In genomic region chrX:64206556-64207162, GRCh38 we compare ENCODE assay signal across 8 cellular contexts. TPM values are rescaled to one million over a fixed set of nuclear protein-coding genes. Genes with fewer than 3 reads are reported as not detected.
A peak's percentile ranks its signal among the peaks of the same experiment; 100 is the strongest.
DNase-seq lines count a peak whose midpoint lies in the region; ATAC-seq and TF ChIP-seq lines count a peak whose summit lies in the region.

No MANE protein-coding gene starts in this region.

- peak overlapping the region; percentile 88 to 98 (median 92) for H3K4me3 Mint-ChIP-seq in naive thymus-derived CD8-positive, alpha-beta T cell

- ATAC-seq in naive thymus-derived CD8-positive, alpha-beta T cell: no peak

- no peaks in the 10 kb centered on the region for H3K27me3 Mint-ChIP-seq in naive thymus-derived CD8-positive, alpha-beta T cell

- peaks cover 0 to 2% (median 0%) of the 10 kb centered on the region in 9 donors for H3K9me3 Mint-ChIP-seq in naive thymus-derived CD8-positive, alpha-beta T cell

- CTCF ChIA-PET in HEK293T (lab: Yijun Ruan, JAX): interaction anchor here (0.8 kb wide), 1 partner anchor 8 kb away, joined by 3 read pairs; no protein-coding TSS in a partner anchor

- no peaks in the 10 kb centered on the region for H3K36me3 ChIP-seq in duodenal mucosa (ENCODE audit: control insufficient read depth in 1 of 2, insufficient read depth in 2 of 2, low read length in 2 of 2)

- H3K9me3 ChIP-seq in duodenal mucosa (ENCODE audit: control insufficient read depth in 1 of 2, low read length in 2 of 2): no peaks in the 10 kb centered on the region

- H3K27me3 ChIP-seq in duodenal mucosa (ENCODE audit: control insufficient read depth in 1 of 2, insufficient read depth in 2 of 2, low read length in 2 of 2): no peaks in the 10 kb centered on the region

- peak overlapping the region; percentile 64 to 81 for H3K9ac ChIP-seq in duodenal mucosa (ENCODE audit: low read depth in 1 of 2, low read length in 2 of 2)

- peak overlapping the region; percentile 67 for H3K4me3 ChIP-seq in AG10803 (ENCODE audit: low read length)
- peak overlapping the region; percentile 70 for H3K4me3 ChIP-seq in LNCaP clone FGC (ENCODE audit: low read depth, low read length)
- H3K4me3 ChIP-seq in duodenal mucosa (ENCODE audit: low read depth in 1 of 2, low read length in 2 of 2): peak overlapping the region; percentile 72 to 80

- H3K36me3 Mint-ChIP-seq in naive thymus-derived CD8-positive, alpha-beta T cell: peaks cover 0 to 2% (median 0%) of the 10 kb centered on the region in 3 donors

- H3K27ac ChIP-seq in duodenal mucosa (ENCODE audit: low read depth, low read length): peak overlapping the region; percentile 85

- POLR2A ChIA-PET in naive thymus-derived CD8-positive, alpha-beta T cell (lab: Charles Lee): interaction anchor here (0.5 to 1.7 kb wide), 4 partner anchors 130 to 1328 kb away, joined by 3 to 9 read pairs (median 3); partner anchors contain the start of genes LAS1L and MTMR8
- POLR2A ChIA-PET in HEK293T (lab: Yijun Ruan, JAX): interaction anchor here (0.7 kb wide), 1 partner anchor 10 kb away, joined by 3 read pairs; no protein-coding TSS in a partner anchor

- TF ChIP-seq CTCF in AG10803 (conservative IDR thresholded peaks at IDR 0.05; ENCODE audit: low read length) (no peak), LNCaP clone FGC (IDR thresholded peaks at IDR 0.05; ENCODE audit: control insufficient read depth, extremely low read depth, insufficient read depth) (no peak)

- H3K4me1 Mint-ChIP-seq in naive thymus-derived CD8-positive, alpha-beta T cell: peaks cover 12 to 26% (median 14%) of the 10 kb centered on the region in 4 donors

- DNase-seq in AG10803 (ENCODE audit: low read depth) (peak; percentile 13), LNCaP clone FGC (ENCODE audit: low read depth) (peak; percentile 26), HEK293T (ENCODE audit: extremely low spot score) (no peak), EL (no peak), NCI-H128 (lab: John Stamatoyannopoulos, UW; ENCODE audit: unreplicated experiment) (no peak), inferior parietal cortex (ENCODE audit: extremely low spot score) (no peak)
- no peak for DNase-seq in naive thymus-derived CD8-positive, alpha-beta T cell

- H3K4me1 ChIP-seq in duodenal mucosa (ENCODE audit: control insufficient read depth in 1 of 2, insufficient read depth in 2 of 2, low read length in 2 of 2): peaks cover 16 to 19% of the 10 kb centered on the region in 2 donors

- H3K27ac Mint-ChIP-seq in naive thymus-derived CD8-positive, alpha-beta T cell: peak overlapping the region; percentile 86 to 98 (median 94)

TF ChIP-seq in HEK293T, 16 proteins besides CTCF, POLR2A, EP300 and RAD21:
- TF ChIP-seq ZNF384 (IDR thresholded peaks at IDR 0.05): no peak
- no peak for TF ChIP-seq PKNOX1 (IDR thresholded peaks at IDR 0.05)
- no peak for TF ChIP-seq FOXA1 (IDR thresholded peaks at IDR 0.05)
- no peak for TF ChIP-seq TARDBP (IDR thresholded peaks at IDR 0.05)
- no peak for TF ChIP-seq ARNT (IDR thresholded peaks at IDR 0.05)
- no peak for TF ChIP-seq FOXM1 (IDR thresholded peaks at IDR 0.05; ENCODE audit: borderline replicate concordance)
- no peak for TF ChIP-seq L3MBTL2 (conservative IDR thresholded peaks at IDR 0.05)
- no peak for TF ChIP-seq BHLHE40 (IDR thresholded peaks at IDR 0.05; ENCODE audit: borderline replicate concordance)
- no peak for TF ChIP-seq CTBP1 (IDR thresholded peaks at IDR 0.05; ENCODE audit: borderline replicate concordance)
- no peak for TF ChIP-seq FOXK2 (IDR thresholded peaks at IDR 0.05)
- TF ChIP-seq SP1 (IDR thresholded peaks at IDR 0.05): no peak

RNA-seq across cellular contexts. Expression of gene AMER1, which starts 1.2 kb away (rescaled TPM):
- 1 to 10 TPM; 6.4 to 6.5 TPM for total RNA-seq in naive thymus-derived CD8-positive, alpha-beta T cell
- under 1 TPM in 2 of 3 donors, not detected in 1; 0.02 to 0.21 TPM for polyA plus RNA-seq in naive thymus-derived CD8-positive, alpha-beta T cell

RNA-seq across cellular contexts. Expression of gene ASB12, which starts 23.7 kb away (rescaled TPM):
- under 1 TPM; 0.29 to 0.30 TPM for total RNA-seq in naive thymus-derived CD8-positive, alpha-beta T cell
- polyA plus RNA-seq in naive thymus-derived CD8-positive, alpha-beta T cell: under 1 TPM; 0.13 to 0.53 (median 0.35) TPM

Comparison
In these comparisons a context has a peak if more than half of its experiments do, and no peak if none do; other contexts are left out.
1. DNase-seq: peak in AG10803 (single experiment) and LNCaP clone FGC (single experiment); none in naive thymus-derived CD8-positive, alpha-beta T cell (0 of 10), HEK293T (single experiment), EL (single experiment), NCI-H128 (single experiment) and inferior parietal cortex (single experiment).
2. Peak in every context shown above with its lines, with median percentiles within 50 percentile points of each other: H3K4me3 ChIP-seq.